ENCODE assay signal across 23 cellular contexts in the genomic region with DNA sequence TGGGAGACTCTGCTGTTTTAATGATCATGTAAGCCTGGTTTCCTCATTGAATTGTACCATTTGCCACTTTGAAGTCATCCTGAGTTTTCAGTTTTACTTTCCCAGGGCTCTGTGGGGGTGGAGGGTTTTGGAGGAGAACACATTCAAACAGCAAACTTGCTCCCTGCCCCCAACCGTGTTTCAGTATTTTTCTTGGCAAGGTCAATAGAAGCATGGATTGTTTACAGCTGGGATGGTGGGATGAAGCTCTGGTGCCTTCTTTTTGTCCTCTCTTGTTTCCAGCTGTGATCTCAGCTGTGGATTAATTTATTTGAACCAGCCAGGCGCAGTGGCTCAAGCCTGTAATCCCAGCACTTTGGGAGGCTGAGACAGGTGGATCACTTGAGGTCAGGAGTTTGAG. TPM values are rescaled to one million over a fixed set of nuclear protein-coding genes. Genes with fewer than 3 reads are reported as not detected.
DNase-seq lines count a peak whose midpoint lies in the region; TF ChIP-seq lines count a peak whose summit lies in the region.
"Had no signal": no experiment of that assay in that cellular context is flagged by ENCODE, and none has a peak within 500 bp of the region (broad histone marks: within the 10 kb centered on the region; RNA-seq: fewer than 3 reads in every experiment).

No MANE protein-coding gene starts in this region.

- intact Hi-C loops in esophagus muscularis mucosa (cut with DNase I): no loop called here

- 50 to 57% methylated on average over 1 to 2 of the region's 2 CpGs for WGBS in endodermal cell (ENCODE audit: insufficient coverage in 1 of 2, insufficient read length in 1 of 2), 2 experiments
- 47% methylated on average over 2 of the region's 2 CpGs for WGBS in esophagus muscularis mucosa

- peaks cover 7% of the 10 kb centered on the region for H3K4me1 ChIP-seq in endodermal cell (ENCODE audit: control insufficient read depth, insufficient read depth, low read length)
- peaks cover 16% of the 10 kb centered on the region for H3K4me1 ChIP-seq in neural progenitor cell
- peaks cover under 1 to 4% (median 2%) of the 10 kb centered on the region in 4 donors for H3K4me1 ChIP-seq in esophagus muscularis mucosa
- H3K4me1 ChIP-seq: BLaER1 treated with 17β-estradiol and CSF1 and Interleukin-3, amounts not matched to agents 10 nM and 100 nM; HAP-1; psoas muscle had no signal

- H3K27ac ChIP-seq in endodermal cell (ENCODE audit: low read depth, low read length): no peak overlapping the region
- no peak overlapping the region for H3K27ac ChIP-seq in neural progenitor cell
- no peak overlapping the region for H3K27ac ChIP-seq in esophagus muscularis mucosa (replicated peaks in 1 of 4)
- H3K27ac ChIP-seq: BLaER1 treated with 17β-estradiol and CSF1 and Interleukin-3, amounts not matched to agents 10 nM and 100 nM; brain microvascular endothelial cell; psoas muscle had no signal

- no peak overlapping the region for H2AFZ ChIP-seq in neural progenitor cell (replicated peaks)

- no peaks in the 10 kb centered on the region for H3K27me3 ChIP-seq in endodermal cell (ENCODE audit: control insufficient read depth, insufficient read depth, low read length, poor library complexity, severe bottlenecking)
- H3K27me3 ChIP-seq in neural progenitor cell: no peaks in the 10 kb centered on the region
- H3K27me3 ChIP-seq in esophagus muscularis mucosa: no peaks in the 10 kb centered on the region
- H3K27me3 ChIP-seq: BLaER1 treated with 17β-estradiol and CSF1 and Interleukin-3, amounts not matched to agents 10 nM and 100 nM; brain microvascular endothelial cell had no signal

- peaks cover 21% of the 10 kb centered on the region for H3F3A ChIP-seq in neural progenitor cell (ENCODE audit: low read depth)

- H3K9ac ChIP-seq in endodermal cell (ENCODE audit: extremely low read depth, low read length, poor library complexity, severe bottlenecking) (no peak overlapping the region), neural progenitor cell (no peak overlapping the region)
- H3K9ac ChIP-seq: BLaER1 treated with 17β-estradiol and CSF1 and Interleukin-3, amounts not matched to agents 10 nM and 100 nM had no signal

- no peak for TF ChIP-seq POLR2A in esophagus muscularis mucosa (IDR thresholded peaks at IDR 0.05; ENCODE audit: low read depth)

- H3K27ac Mint-ChIP-seq in endodermal cell: peak overlapping the region; percentile 66
- H3K27ac Mint-ChIP-seq in neural progenitor cell: peak overlapping the region; percentile 72
- H3K27ac Mint-ChIP-seq in immature natural killer cell: no peak overlapping the region
- H3K27ac Mint-ChIP-seq: activated B cell treated with CpG ODN at 0.5 μM for 24 hours; stimulated activated memory B cell treated with anti-CD40 and anti-IgM and Interleukin-4, amounts not matched to agents 10 μg/mL and 1 μg/mL and 100 μg/mL, for 72 hours; type B pancreatic cell had no signal

- H3K4me3 ChIP-seq in endodermal cell (ENCODE audit: low read length) (no peak overlapping the region), neural progenitor cell (no peak overlapping the region), esophagus muscularis mucosa (no peak overlapping the region)
- H3K4me3 ChIP-seq: BLaER1 treated with 17β-estradiol and CSF1 and Interleukin-3, amounts not matched to agents 10 nM and 100 nM; HAP-1; psoas muscle had no signal

- H3K79me2 ChIP-seq in neural progenitor cell (ENCODE audit: low read depth): no peaks in the 10 kb centered on the region

- TF ChIP-seq CTCF in endodermal cell (conservative IDR thresholded peaks at IDR 0.05) (no peak), neural progenitor cell (IDR thresholded peaks at IDR 0.05) (no peak), esophagus muscularis mucosa (IDR thresholded peaks at IDR 0.05) (no peak)

- peaks cover 17% of the 10 kb centered on the region for H3K4me1 Mint-ChIP-seq in endodermal cell
- H3K4me1 Mint-ChIP-seq in neural progenitor cell: peaks cover 20% of the 10 kb centered on the region
- H3K4me1 Mint-ChIP-seq in immature natural killer cell: no peaks in the 10 kb centered on the region
- H3K4me1 Mint-ChIP-seq: activated B cell treated with CpG ODN at 0.5 μM for 24 hours; stimulated activated memory B cell treated with anti-CD40 and anti-IgM and Interleukin-4, amounts not matched to agents 10 μg/mL and 1 μg/mL and 100 μg/mL, for 72 hours had no signal

- H3K4me2 ChIP-seq in neural progenitor cell: peak overlapping the region; percentile 50
- H3K4me2 ChIP-seq: BLaER1 treated with 17β-estradiol and CSF1 and Interleukin-3, amounts not matched to agents 10 nM and 100 nM had no signal

- H3K9me3 ChIP-seq in endodermal cell (ENCODE audit: control insufficient read depth, low read length) (no peaks in the 10 kb centered on the region), neural progenitor cell (ENCODE audit: low read depth) (no peaks in the 10 kb centered on the region), esophagus muscularis mucosa (no peaks in the 10 kb centered on the region)
- H3K9me3 ChIP-seq: BLaER1 treated with 17β-estradiol and CSF1 and Interleukin-3, amounts not matched to agents 10 nM and 100 nM; HAP-1; psoas muscle had no signal

- TF ChIP-seq EP300 in esophagus muscularis mucosa (IDR thresholded peaks at IDR 0.05): no peak

- H3K9me3 Mint-ChIP-seq in endodermal cell: no peaks in the 10 kb centered on the region
- peaks cover 2% of the 10 kb centered on the region for H3K9me3 Mint-ChIP-seq in neural progenitor cell
- no peaks in the 10 kb centered on the region for H3K9me3 Mint-ChIP-seq in immature natural killer cell
- H3K9me3 Mint-ChIP-seq: activated B cell treated with CpG ODN at 0.5 μM for 24 hours; stimulated activated memory B cell treated with anti-CD40 and anti-IgM and Interleukin-4, amounts not matched to agents 10 μg/mL and 1 μg/mL and 100 μg/mL, for 72 hours had no signal

- no peaks in the 10 kb centered on the region for H4K20me1 ChIP-seq in neural progenitor cell (ENCODE audit: low read depth)
- H4K20me1 ChIP-seq: BLaER1 treated with 17β-estradiol and CSF1 and Interleukin-3, amounts not matched to agents 10 nM and 100 nM had no signal

- no peaks in the 10 kb centered on the region for H3K27me3 Mint-ChIP-seq in endodermal cell (ENCODE audit: insufficient read depth)
- H3K27me3 Mint-ChIP-seq in neural progenitor cell (ENCODE audit: insufficient read depth, low read depth): peaks cover 8% of the 10 kb centered on the region
- H3K27me3 Mint-ChIP-seq in immature natural killer cell (ENCODE audit: low read depth in 3 of 3): peaks cover 0 to 3% (median 0%) of the 10 kb centered on the region in 3 donors
- H3K27me3 Mint-ChIP-seq: stimulated activated memory B cell treated with anti-CD40 and anti-IgM and Interleukin-4, amounts not matched to agents 10 μg/mL and 1 μg/mL and 100 μg/mL, for 72 hours had no signal

- peak; percentile 68 for DNase-seq in NCI-H146 (lab: John Stamatoyannopoulos, UW)
- peak; percentile 21 for DNase-seq in NCI-H748 treated with DMSO at 0.1 percent for 48 hours (lab: John Stamatoyannopoulos, UW)
- no peak for DNase-seq in endodermal cell
- peak; percentile 57 for DNase-seq in neural progenitor cell (ENCODE audit: low spot score)
- no peak for DNase-seq in immature natural killer cell
- DNase-seq in NK-92 treated with Interleukin-12 subunit alpha and Interleukin-12 subunit beta, amount 100 ng/mL, for 24 hours (lab: John Stamatoyannopoulos, UW): no peak
- DNase-seq in esophagus muscularis mucosa (ENCODE audit: extremely low spot score): no peak
- DNase-seq: activated B cell treated with CpG ODN at 0.5 μM for 24 hours; activated naive CD4-positive, alpha-beta T cell; activated T-cell treated with anti-CD3 and anti-CD28 coated beads, Interleukin-2, amount 50 U/mL, for 48 hours; effector CD4-positive, alpha-beta T cell; Kasumi-1; NCI-H2081; NCI-H2227 treated with DMSO at 0.1 percent for 48 hours; NCI-H82; nucleus accumbens; psoas muscle; substantia nigra had no signal

- H3K36me3 ChIP-seq in endodermal cell (ENCODE audit: control insufficient read depth, insufficient read depth, low read length) (no peaks in the 10 kb centered on the region), neural progenitor cell (no peaks in the 10 kb centered on the region), esophagus muscularis mucosa (no peaks in the 10 kb centered on the region)
- H3K36me3 ChIP-seq: BLaER1 treated with 17β-estradiol and CSF1 and Interleukin-3, amounts not matched to agents 10 nM and 100 nM; brain microvascular endothelial cell; HAP-1 had no signal

- no peak overlapping the region for H3K4me3 Mint-ChIP-seq in endodermal cell
- H3K4me3 Mint-ChIP-seq in neural progenitor cell: peak overlapping the region; percentile 38
- H3K4me3 Mint-ChIP-seq in immature natural killer cell: no peak overlapping the region
- H3K4me3 Mint-ChIP-seq: activated B cell treated with CpG ODN at 0.5 μM for 24 hours; stimulated activated memory B cell treated with anti-CD40 and anti-IgM and Interleukin-4, amounts not matched to agents 10 μg/mL and 1 μg/mL and 100 μg/mL, for 72 hours; type B pancreatic cell had no signal

- no peaks in the 10 kb centered on the region for H3K36me3 Mint-ChIP-seq in endodermal cell (ENCODE audit: low read depth)
- H3K36me3 Mint-ChIP-seq in neural progenitor cell: no peaks in the 10 kb centered on the region
- no peaks in the 10 kb centered on the region for H3K36me3 Mint-ChIP-seq in immature natural killer cell
- H3K36me3 Mint-ChIP-seq: stimulated activated memory B cell treated with anti-CD40 and anti-IgM and Interleukin-4, amounts not matched to agents 10 μg/mL and 1 μg/mL and 100 μg/mL, for 72 hours; type B pancreatic cell had no signal

RNA-seq across cellular contexts. Expression of a gene that starts 54.3 kb away (rescaled TPM):
- total RNA-seq in endodermal cell (100 to 1,000 TPM; 312 to 331 TPM), neural progenitor cell (ENCODE audit: low replicate concordance) (399 and 534 TPM in 2 replicates), esophagus muscularis mucosa (100 to 1,000 TPM; 203 to 254 (median 223) TPM)
- 328 TPM for polyA plus RNA-seq in endodermal cell (2013, experiment 1 of 2)
- 302 TPM for polyA plus RNA-seq in endodermal cell (2013, experiment 2 of 2)
- 100 to 1,000 TPM in 2 of 3 donors, 10 to 100 TPM in 1; 92.1 to 162 (median 125) TPM for polyA plus RNA-seq in immature natural killer cell

Comparison
In these comparisons a context has a peak if more than half of its experiments do, and no peak if none do; other contexts are left out.
1. DNase-seq: peak in NCI-H146 (single experiment), NCI-H748 treated with DMSO at 0.1 percent for 48 hours (single experiment) and neural progenitor cell (single experiment); none in endodermal cell (single experiment), immature natural killer cell (0 of 3), NK-92 treated with Interleukin-12 subunit alpha and Interleukin-12 subunit beta, amount 100 ng/mL, for 24 hours (single experiment) and esophagus muscularis mucosa (single experiment).
2. H3K27ac Mint-ChIP-seq: peak in endodermal cell (single experiment) and neural progenitor cell (single experiment); none in immature natural killer cell (0 of 6).